17 cellular contexts compared by ENCODE assay signal in genomic region chr1:84508510-84508909, GRCh38. TPM values are rescaled to one million over a fixed set of nuclear protein-coding genes. Genes with fewer than 3 reads are reported as not detected.
DNase-seq lines count a peak whose midpoint lies in the region; ATAC-seq, FAIRE-seq and TF ChIP-seq lines count a peak whose summit lies in the region.
"Had no signal": no experiment of that assay in that cellular context is flagged by ENCODE, and none has a peak within 500 bp of the region (broad histone marks: within the 10 kb centered on the region; RNA-seq: fewer than 3 reads in every experiment).

No MANE protein-coding gene starts in this region.

- intact Hi-C loops in HepG2 (cut with micrococcal nuclease; ENCODE audit: unreplicated experiment) (loop anchor here (5.0 kb wide), 1 partner anchor 34 kb away; no protein-coding TSS in a partner anchor), right lobe of liver (cut with DNase I) (loop anchor here in 1 of 2 donors (10.0 kb wide), 1 partner anchor 66 kb away; the partner anchor contains the start of gene CTBS)

- no TSS peak for BruUV-seq in HepG2 (replicated peaks; lab: Mats Ljungman, UMichigan)

- peaks cover 16% of the 10 kb centered on the region for H4K20me1 ChIP-seq in HepG2 (ENCODE audit: insufficient read depth, low read length)

- H3K4me2 ChIP-seq in HepG2 (ENCODE audit: low read depth, low read length): no peak overlapping the region

- no peak overlapping the region for H3K9ac ChIP-seq in HepG2 (ENCODE audit: insufficient read depth, low read depth, low read length)

- H3K36me3 ChIP-seq in HepG2 (replicated peaks in 1 of 2; ENCODE audit: control insufficient read depth in 1 of 2, insufficient read depth in 2 of 2, low read length in 2 of 2) (peaks cover 0 to 2% of the 10 kb centered on the region in 2 experiments; a peak in 1 of 5 replicates), right lobe of liver (no peaks in the 10 kb centered on the region), urinary bladder (ENCODE audit: insufficient read depth) (no peaks in the 10 kb centered on the region)

- no peaks in the 10 kb centered on the region for H3K27me3 ChIP-seq in HepG2 (ENCODE audit: control insufficient read depth in 1 of 2, insufficient read depth in 2 of 2, low read length in 2 of 2)
- no peaks in the 10 kb centered on the region for H3K27me3 ChIP-seq in right lobe of liver
- H3K27me3 ChIP-seq: BLaER1 had no signal

- TF ChIP-seq POLR2A in HepG2 (IDR thresholded peaks at IDR 0.05; ENCODE audit: insufficient read depth in 1 of 2, low read depth in 2 of 2, low read length in 2 of 2) (no peak), right lobe of liver (IDR thresholded peaks at IDR 0.05) (no peak), GM12892 (IDR thresholded peaks at IDR 0.05; ENCODE audit: low read depth, low read length) (no peak)

- FAIRE-seq in HepG2 (lab: Jason Lieb, UNC) (no peak), GM12892 (lab: Jason Lieb, UNC) (no peak)
- FAIRE-seq: RCC 7860 had no signal

- DNase-seq in T-helper 1 cell (no peak), HepG2 (ENCODE audit: low spot score) (peak; percentile 18), right lobe of liver (no peak), GM12892 (ENCODE audit: insufficient read length) (no peak)
- DNase-seq: DMS153, H9, Kasumi-1, NCI-H1930, NCI-H2171, NCI-H524 had no signal

- H3K4me3 ChIP-seq in HepG2 (replicated peaks in 1 of 3; ENCODE audit: insufficient read depth in 1 of 3, low read depth in 2 of 3, low read length in 3 of 3) (no peak overlapping the region), right lobe of liver (no peak overlapping the region), urinary bladder (ENCODE audit: low read depth, low read length) (no peak overlapping the region)
- H3K4me3 ChIP-seq: BLaER1 had no signal

- POLR2A ChIA-PET in HepG2 (lab: Yijun Ruan, JAX): interaction anchor here (1.2 to 1.8 kb wide), 2 partner anchors 29 to 65 kb away, joined by 3 to 14 read pairs; partner anchors contain the start of gene CTBS

- TF ChIP-seq EP300 in HepG2 (IDR thresholded peaks at IDR 0.05; ENCODE audit: low read depth in 2 of 2, low read length in 2 of 2) (no peak), HepG2 (CRISPR knock-in tag; IDR thresholded peaks at IDR 0.05; ENCODE audit: borderline replicate concordance) (no peak)

- H3K27ac ChIP-seq in HepG2 (ENCODE audit: extremely low read length, insufficient read depth, low read length) (peak overlapping the region; percentile 11), right lobe of liver (peak overlapping the region in 1 of 3 donors; percentile 21), urinary bladder (ENCODE audit: low read depth) (peak overlapping the region; percentile 50)
- H3K27ac ChIP-seq: 22Rv1, BLaER1 had no signal

- H3K4me1 Mint-ChIP-seq in T-helper 1 cell treated with Interleukin-12 subunit alpha and Interleukin-12 subunit beta and Interleukin-4 antibody, amounts not matched to agents 30 μg/mL and 1 μg/mL, for 36 hours (ENCODE audit: low read depth): peaks cover 20% of the 10 kb centered on the region
- H3K4me1 Mint-ChIP-seq in brain: peaks cover 24% of the 10 kb centered on the region

- peak overlapping the region; percentile 36 for H3K27ac Mint-ChIP-seq in T-helper 1 cell treated with Interleukin-12 subunit alpha and Interleukin-12 subunit beta and Interleukin-4 antibody, amounts not matched to agents 30 μg/mL and 1 μg/mL, for 36 hours
- peak overlapping the region in 1 of 5 experiments; percentile 62 for H3K27ac Mint-ChIP-seq in brain
- H3K27ac Mint-ChIP-seq: H9 had no signal

- peaks cover 17% of the 10 kb centered on the region for H3K9me3 Mint-ChIP-seq in T-helper 1 cell treated with Interleukin-12 subunit alpha and Interleukin-12 subunit beta and Interleukin-4 antibody, amounts not matched to agents 30 μg/mL and 1 μg/mL, for 36 hours
- H3K9me3 Mint-ChIP-seq in brain: peaks cover 8 to 20% (median 17%) of the 10 kb centered on the region in 5 experiments

- no peak overlapping the region for H2AFZ ChIP-seq in HepG2 (ENCODE audit: low read length)

- TF ChIP-seq RAD21 in HepG2 (CRISPR knock-in tag; IDR thresholded peaks at IDR 0.05): no peak

- in situ Hi-C loops in HepG2 (cut with HindIII; ENCODE audit: extremely low pct_ligation_motif_present, low pct_unique_long_range_greater_than_20kb): loop anchor here (5.0 kb wide), 1 partner anchor 64 kb away; the partner anchor contains the start of gene CTBS

- TF ChIP-seq CTCF in HepG2 (CRISPR knock-in tag; IDR thresholded peaks at IDR 0.05): no peak
- TF ChIP-seq CTCF in right lobe of liver (IDR thresholded peaks at IDR 0.05): no peak
- TF ChIP-seq CTCF in brain (conservative IDR thresholded peaks at IDR 0.05): no peak

- H3K4me1 ChIP-seq in HepG2 (ENCODE audit: insufficient read depth, low read length): peaks cover 31% of the 10 kb centered on the region
- peaks cover 0 to 21% (median 4%) of the 10 kb centered on the region in 4 donors for H3K4me1 ChIP-seq in right lobe of liver
- no peaks in the 10 kb centered on the region for H3K4me1 ChIP-seq in urinary bladder (ENCODE audit: insufficient read depth)

- no peaks in the 10 kb centered on the region for H3K27me3 Mint-ChIP-seq in T-helper 1 cell treated with Interleukin-12 subunit alpha and Interleukin-12 subunit beta and Interleukin-4 antibody, amounts not matched to agents 30 μg/mL and 1 μg/mL, for 36 hours (ENCODE audit: low read depth)
- peaks cover 23% of the 10 kb centered on the region for H3K27me3 Mint-ChIP-seq in brain

- CTCF ChIA-PET in HepG2 (lab: Yijun Ruan, JAX; ENCODE audit: low intra/inter-chr PET ratio, low total read pairs): no interaction called here

- 48% methylated on average over 1 of the region's 1 CpG for WGBS in HepG2 (ENCODE audit: low lambda C conversion rate)
- 42% methylated on average over 1 of the region's 1 CpG for WGBS in right lobe of liver (ENCODE audit: insufficient coverage, low coverage, low lambda C conversion rate, missing lambda C conversion rate)
- WGBS in urinary bladder: 98% methylated on average over 1 of the region's 1 CpG

- peak overlapping the region; percentile 40 for H3K4me3 Mint-ChIP-seq in T-helper 1 cell treated with Interleukin-12 subunit alpha and Interleukin-12 subunit beta and Interleukin-4 antibody, amounts not matched to agents 30 μg/mL and 1 μg/mL, for 36 hours
- H3K4me3 Mint-ChIP-seq in brain: peak overlapping the region in 4 of 5 experiments; percentile 30 to 83 (median 38)

- H3K79me2 ChIP-seq in HepG2 (ENCODE audit: insufficient read depth, low read length): peaks cover 25% of the 10 kb centered on the region

- ATAC-seq in HepG2: no peak
- ATAC-seq in right lobe of liver: no peak
- no peak for ATAC-seq in GM18867 (IDR thresholded peaks at IDR 0.05; ENCODE audit: unreplicated experiment)

- H3K9me3 ChIP-seq in HepG2 (ENCODE audit: low read length) (no peaks in the 10 kb centered on the region), right lobe of liver (no peaks in the 10 kb centered on the region)

- H3K36me3 Mint-ChIP-seq in T-helper 1 cell treated with Interleukin-12 subunit alpha and Interleukin-12 subunit beta and Interleukin-4 antibody, amounts not matched to agents 30 μg/mL and 1 μg/mL, for 36 hours (ENCODE audit: low read depth): peaks cover 20% of the 10 kb centered on the region
- peaks cover 13% of the 10 kb centered on the region for H3K36me3 Mint-ChIP-seq in brain

RNA-seq across cellular contexts. Expression of gene GNG5, which starts 2.1 kb away (rescaled TPM):
- 137 and 176 TPM in 2 replicates for total RNA-seq in HepG2 (2016; rRNA removed; fragmentation: Illumina TruSeq; extraction: Trizol)
- 111 and 162 TPM in 2 replicates for total RNA-seq in HepG2 (2016; cell fraction: cytosol; rRNA removed; fragmentation: Illumina TruSeq; extraction: Trizol; ENCODE audit: low read depth)
- 135 and 157 TPM in 2 replicates for total RNA-seq in HepG2 (2016; cell fraction: insoluble cytoplasmic fraction; rRNA removed; fragmentation: Illumina TruSeq; extraction: Trizol)
- 165 and 190 TPM in 2 replicates for total RNA-seq in HepG2 (2016; cell fraction: membrane; rRNA removed; fragmentation: Illumina TruSeq; extraction: Trizol)
- total RNA-seq in HepG2 (2016; cell fraction: nucleus; rRNA removed; fragmentation: Illumina TruSeq; extraction: Trizol): 98.7 and 103 TPM in 2 replicates
- polyA plus RNA-seq in HepG2 (2011; rRNA removed): 84.5 and 103 TPM in 2 replicates
- polyA plus RNA-seq in HepG2 (2011; cell fraction: cytosol; rRNA removed): 72.2 and 82.3 TPM in 2 replicates
- 31.6 and 37.4 TPM in 2 replicates for polyA plus RNA-seq in HepG2 (2011; cell fraction: nucleus; rRNA removed)
- polyA plus RNA-seq in HepG2 (2012): 267 and 273 TPM in 2 replicates
- polyA plus RNA-seq in HepG2 (2016; cell fraction: cytosol; fragmentation: Illumina TruSeq; extraction: Trizol; ENCODE audit: low read depth): 391 and 599 TPM in 2 replicates
- 441 and 499 TPM in 2 replicates for polyA plus RNA-seq in HepG2 (2016; cell fraction: insoluble cytoplasmic fraction; fragmentation: Illumina TruSeq; extraction: Trizol; ENCODE audit: low read depth)
- 465 and 566 TPM in 2 replicates for polyA plus RNA-seq in HepG2 (2016; cell fraction: membrane; fragmentation: Illumina TruSeq; extraction: Trizol; ENCODE audit: low read depth)
- polyA plus RNA-seq in HepG2 (2016; cell fraction: nucleus; fragmentation: Illumina TruSeq; extraction: Trizol; ENCODE audit: insufficient read depth, low read depth): 331 and 334 TPM in 2 replicates
- polyA minus RNA-seq in HepG2 (2011; rRNA and poly(A)+ RNA removed; ENCODE audit: low replicate concordance): 19.2 and 23.2 TPM in 2 replicates
- polyA minus RNA-seq in HepG2 (2011; cell fraction: cytosol; rRNA and poly(A)+ RNA removed): 44.8 and 47.3 TPM in 2 replicates
- polyA minus RNA-seq in HepG2 (2011; cell fraction: nucleus; rRNA and poly(A)+ RNA removed): 31.7 and 40.7 TPM in 2 replicates
- 10 to 100 TPM; 44.5 to 85.0 (median 54.6) TPM for total RNA-seq in right lobe of liver
- 83.1 TPM for polyA plus RNA-seq in brain (ENCODE audit: insufficient read depth, low read depth, low replicate concordance)
- total RNA-seq in urinary bladder: 27.1 TPM
- polyA plus RNA-seq in urinary bladder: 121 TPM
- 163 TPM for polyA plus RNA-seq in GM12892 (2012; ENCODE audit: missing spikeins)

RNA-seq across cellular contexts. Expression of gene SPATA1, which starts 2.3 kb away (rescaled TPM):
- total RNA-seq in HepG2 (2016; rRNA removed; fragmentation: Illumina TruSeq; extraction: Trizol): 1.1 and 1.4 TPM in 2 replicates
- 1.5 and 2.6 TPM in 2 replicates for total RNA-seq in HepG2 (2016; cell fraction: cytosol; rRNA removed; fragmentation: Illumina TruSeq; extraction: Trizol; ENCODE audit: low read depth)
- 1.5 and 1.7 TPM in 2 replicates for total RNA-seq in HepG2 (2016; cell fraction: insoluble cytoplasmic fraction; rRNA removed; fragmentation: Illumina TruSeq; extraction: Trizol)
- total RNA-seq in HepG2 (2016; cell fraction: membrane; rRNA removed; fragmentation: Illumina TruSeq; extraction: Trizol): 1.4 and 1.8 TPM in 2 replicates
- total RNA-seq in HepG2 (2016; cell fraction: nucleus; rRNA removed; fragmentation: Illumina TruSeq; extraction: Trizol): 4.6 and 6.0 TPM in 2 replicates
- polyA plus RNA-seq in HepG2 (2011; rRNA removed): 0.70 and 0.93 TPM in 2 replicates
- polyA plus RNA-seq in HepG2 (2011; cell fraction: cytosol; rRNA removed): 0.40 TPM in 2 replicates
- polyA plus RNA-seq in HepG2 (2011; cell fraction: nucleus; rRNA removed): 0.56 and 1.9 TPM in 2 replicates
- 0.61 and 0.76 TPM in 2 replicates for polyA plus RNA-seq in HepG2 (2012)
- 0.62 and 0.69 TPM in 2 replicates for polyA plus RNA-seq in HepG2 (2016; cell fraction: cytosol; fragmentation: Illumina TruSeq; extraction: Trizol; ENCODE audit: low read depth)
- polyA plus RNA-seq in HepG2 (2016; cell fraction: insoluble cytoplasmic fraction; fragmentation: Illumina TruSeq; extraction: Trizol; ENCODE audit: low read depth): 1.3 TPM in 2 replicates
- 0.56 and 0.57 TPM in 2 replicates for polyA plus RNA-seq in HepG2 (2016; cell fraction: membrane; fragmentation: Illumina TruSeq; extraction: Trizol; ENCODE audit: low read depth)
- 3.9 and 5.5 TPM in 2 replicates for polyA plus RNA-seq in HepG2 (2016; cell fraction: nucleus; fragmentation: Illumina TruSeq; extraction: Trizol; ENCODE audit: insufficient read depth, low read depth)
- 0.52 TPM in 1 of 2 replicates, not detected in the other for polyA minus RNA-seq in HepG2 (2011; rRNA and poly(A)+ RNA removed; ENCODE audit: low replicate concordance)
- not detected in 2 replicates for polyA minus RNA-seq in HepG2 (2011; cell fraction: cytosol; rRNA and poly(A)+ RNA removed)
- polyA minus RNA-seq in HepG2 (2011; cell fraction: nucleus; rRNA and poly(A)+ RNA removed): 6.2 and 8.1 TPM in 2 replicates
- 1 to 10 TPM in 3 of 6 experiments, under 1 TPM in 3; 0.31 to 1.7 (median 0.92) TPM for total RNA-seq in right lobe of liver
- not detected for polyA plus RNA-seq in brain (ENCODE audit: insufficient read depth, low read depth, low replicate concordance)
- 1.2 TPM for total RNA-seq in urinary bladder
- polyA plus RNA-seq in urinary bladder: 0.24 TPM
- polyA plus RNA-seq in GM12892 (2012; ENCODE audit: missing spikeins): 1.9 TPM
- total RNA-seq: H9 had no signal

RNA-seq across cellular contexts. Expression of gene RPF1, which starts 29.4 kb away (rescaled TPM):
- 39.0 and 58.4 TPM in 2 replicates for total RNA-seq in HepG2 (2016; rRNA removed; fragmentation: Illumina TruSeq; extraction: Trizol)
- 11.4 and 13.2 TPM in 2 replicates for total RNA-seq in HepG2 (2016; cell fraction: cytosol; rRNA removed; fragmentation: Illumina TruSeq; extraction: Trizol; ENCODE audit: low read depth)
- total RNA-seq in HepG2 (2016; cell fraction: insoluble cytoplasmic fraction; rRNA removed; fragmentation: Illumina TruSeq; extraction: Trizol): 41.0 and 60.2 TPM in 2 replicates
- total RNA-seq in HepG2 (2016; cell fraction: membrane; rRNA removed; fragmentation: Illumina TruSeq; extraction: Trizol): 14.7 and 18.8 TPM in 2 replicates
- total RNA-seq in HepG2 (2016; cell fraction: nucleus; rRNA removed; fragmentation: Illumina TruSeq; extraction: Trizol): 23.2 and 24.9 TPM in 2 replicates
- polyA plus RNA-seq in HepG2 (2011; rRNA removed): 18.0 and 23.0 TPM in 2 replicates
- polyA plus RNA-seq in HepG2 (2011; cell fraction: cytosol; rRNA removed): 8.8 and 12.7 TPM in 2 replicates
- 5.6 and 6.2 TPM in 2 replicates for polyA plus RNA-seq in HepG2 (2011; cell fraction: nucleus; rRNA removed)
- polyA plus RNA-seq in HepG2 (2012): 16.9 and 23.4 TPM in 2 replicates
- polyA plus RNA-seq in HepG2 (2016; cell fraction: cytosol; fragmentation: Illumina TruSeq; extraction: Trizol; ENCODE audit: low read depth): 7.7 and 8.5 TPM in 2 replicates
- 63.0 and 69.9 TPM in 2 replicates for polyA plus RNA-seq in HepG2 (2016; cell fraction: insoluble cytoplasmic fraction; fragmentation: Illumina TruSeq; extraction: Trizol; ENCODE audit: low read depth)
- 8.8 and 11.0 TPM in 2 replicates for polyA plus RNA-seq in HepG2 (2016; cell fraction: membrane; fragmentation: Illumina TruSeq; extraction: Trizol; ENCODE audit: low read depth)
- 31.5 and 32.8 TPM in 2 replicates for polyA plus RNA-seq in HepG2 (2016; cell fraction: nucleus; fragmentation: Illumina TruSeq; extraction: Trizol; ENCODE audit: insufficient read depth, low read depth)
- 1.8 and 7.1 TPM in 2 replicates for polyA minus RNA-seq in HepG2 (2011; rRNA and poly(A)+ RNA removed; ENCODE audit: low replicate concordance)
- polyA minus RNA-seq in HepG2 (2011; cell fraction: cytosol; rRNA and poly(A)+ RNA removed): 6.5 and 7.5 TPM in 2 replicates
- polyA minus RNA-seq in HepG2 (2011; cell fraction: nucleus; rRNA and poly(A)+ RNA removed): 18.3 and 21.5 TPM in 2 replicates
- 10 to 100 TPM in 5 of 6 experiments, 1 to 10 TPM in 1; 8.6 to 29.7 (median 14.0) TPM for total RNA-seq in right lobe of liver
- polyA plus RNA-seq in brain (ENCODE audit: insufficient read depth, low read depth, low replicate concordance): 26.7 TPM
- 42.2 TPM for total RNA-seq in urinary bladder
- 38.7 TPM for polyA plus RNA-seq in urinary bladder
- 45.4 TPM for polyA plus RNA-seq in GM12892 (2012; ENCODE audit: missing spikeins)
